Comparison of ENCODE assay signal across 8 cellular contexts in genomic region chr12:116587270-116587669, GRCh38. TPM values are rescaled to one million over a fixed set of nuclear protein-coding genes. Genes with fewer than 3 reads are reported as not detected.
"Had no signal": no experiment of that assay in that cellular context is flagged by ENCODE, and none has a peak within 500 bp of the region (broad histone marks: within the 10 kb centered on the region; RNA-seq: fewer than 3 reads in every experiment).

No MANE protein-coding gene starts in this region.

- H3K27ac ChIP-seq: HL-60, KMS-11 had no signal

- DNase-seq: H7, KBM-7 had no signal

- H3K9ac ChIP-seq: KMS-11 had no signal

- H2AFZ ChIP-seq: GM23338 had no signal

- ATAC-seq: GM23338, HCT116, HepG2 had no signal

- H3K4me2 ChIP-seq: GM23338, KMS-11 had no signal

- H3K36me3 ChIP-seq: HAP-1 had no signal

- H3K27ac Mint-ChIP-seq: GM23338 had no signal

- H3K4me3 ChIP-seq: GM23338, HAP-1 had no signal

- H3K4me3 Mint-ChIP-seq: GM23338 had no signal

- H3K9me3 ChIP-seq: HAP-1 had no signal

- FAIRE-seq: HepG2 had no signal

RNA-seq across cellular contexts. Expression of gene MAP1LC3B2, which starts 28.1 kb away (rescaled TPM):
- total RNA-seq: H7 had no signal
